In genomic region chr11:68938088-68938487, GRCh38 we compare ENCODE assay signal across 28 cellular contexts. TPM values are rescaled to one million over a fixed set of nuclear protein-coding genes. Genes with fewer than 3 reads are reported as not detected.
DNase-seq lines count a peak whose midpoint lies in the region; ATAC-seq and TF ChIP-seq lines count a peak whose summit lies in the region.
"Had no signal": no experiment of that assay in that cellular context is flagged by ENCODE, and none has a peak within 500 bp of the region (broad histone marks: within the 10 kb centered on the region; RNA-seq: fewer than 3 reads in every experiment).

No MANE protein-coding gene starts in this region.

- peaks cover 14% of the 10 kb centered on the region; the same call in 1 of the 2 replicates for H3K36me3 Mint-ChIP-seq in WTC11
- H3K36me3 Mint-ChIP-seq: IgD-negative memory B cell had no signal

- H2AK5ac ChIP-seq in mesenchymal stem cell (ENCODE audit: low read length, severe bottlenecking), result no peak overlapping the region

- POLR2A ChIA-PET in WTC11 (lab: Charles Lee), result no interaction called here

- TF ChIP-seq EP300 in esophagus muscularis mucosa (IDR thresholded peaks at IDR 0.05) (no peak), sigmoid colon (IDR thresholded peaks at IDR 0.05) (no peak)

- H3K36me3 ChIP-seq in H7 (replicated peaks; ENCODE audit: control insufficient read depth, insufficient read depth, low read length), result peaks cover 20% of the 10 kb centered on the region
- H3K36me3 ChIP-seq in esophagus muscularis mucosa, result peaks cover 27 to 79% (median 67%) of the 10 kb centered on the region in 4 donors
- peaks cover 12 to 64% (median 35%) of the 10 kb centered on the region in 4 donors for H3K36me3 ChIP-seq in sigmoid colon
- H3K36me3 ChIP-seq in mesenchymal stem cell (ENCODE audit: control insufficient read depth in 1 of 2, insufficient read depth in 2 of 2, low read depth in 1 of 2, low read length in 2 of 2), result peaks cover 71 to 86% of the 10 kb centered on the region in 2 experiments

- H2BK5ac ChIP-seq in mesenchymal stem cell (ENCODE audit: low read depth, low read length, poor library complexity, severe bottlenecking), result no peak overlapping the region

- no peak overlapping the region for H3K4me3 Mint-ChIP-seq in WTC11
- H3K4me3 Mint-ChIP-seq: CD8-positive, alpha-beta T cell; IgD-negative memory B cell had no signal

- H3K79me1 ChIP-seq in mesenchymal stem cell (replicated peaks; ENCODE audit: low read length, poor library complexity, severe bottlenecking), result no peaks in the 10 kb centered on the region

- WGBS in esophagus muscularis mucosa, result 96% methylated on average over 10 of the region's 18 CpGs
- WGBS in sigmoid colon, 2 donors, result 90 to 91% methylated on average over 18 of the region's 18 CpGs
- WGBS in mesenchymal stem cell, result 98% methylated on average over 18 of the region's 18 CpGs

- H3K9ac ChIP-seq in mesenchymal stem cell (ENCODE audit: low read length), result no peak overlapping the region

- no peak overlapping the region for H2AFZ ChIP-seq in mesenchymal stem cell (ENCODE audit: low read depth, low read length)

- H3K4me1 Mint-ChIP-seq in WTC11, result no peaks in the 10 kb centered on the region
- H3K4me1 Mint-ChIP-seq: IgD-negative memory B cell had no signal

- no peak for ATAC-seq in WTC11
- ATAC-seq: CD8-positive, alpha-beta T cell; Panc1; SK-N-SH treated with all-trans-retinoic acid at 6 μM for 48 hours had no signal

- H3K4me3 ChIP-seq in H7 (ENCODE audit: insufficient read depth, low read depth, low read length) (no peak overlapping the region), esophagus muscularis mucosa (no peak overlapping the region), sigmoid colon (no peak overlapping the region), mesenchymal stem cell (ENCODE audit: insufficient read depth in 1 of 2, low read depth in 1 of 2, low read length in 2 of 2) (no peak overlapping the region)
- H3K4me3 ChIP-seq: SJCRH30 had no signal

- H3K23ac ChIP-seq in mesenchymal stem cell (ENCODE audit: low read length in 2 of 2), result no peak overlapping the region

- TF ChIP-seq CTCF in WTC11 (IDR thresholded peaks at IDR 0.05) (no peak), esophagus muscularis mucosa (IDR thresholded peaks at IDR 0.05) (no peak), sigmoid colon (IDR thresholded peaks at IDR 0.05) (no peak)

- H3K18ac ChIP-seq in mesenchymal stem cell (ENCODE audit: low read depth in 1 of 2, low read length in 2 of 2), result no peak overlapping the region

- H3K27ac Mint-ChIP-seq in WTC11, result peak overlapping the region; percentile 75; the same call in 1 of the 2 replicates
- H3K27ac Mint-ChIP-seq: CD8-positive, alpha-beta T cell; IgD-negative memory B cell had no signal

- no peaks in the 10 kb centered on the region for H3K9me3 Mint-ChIP-seq in WTC11
- H3K9me3 Mint-ChIP-seq: CD8-positive, alpha-beta T cell; IgD-negative memory B cell had no signal

- H3K4me2 ChIP-seq in mesenchymal stem cell (ENCODE audit: low read length, poor library complexity, severe bottlenecking), result no peak overlapping the region

- CTCF ChIA-PET in WTC11 (lab: Charles Lee), result no interaction called here

- intact Hi-C loops in esophagus muscularis mucosa (cut with DNase I) (no loop called here), sigmoid colon (cut with DNase I) (no loop called here)

- no peak overlapping the region for H3K14ac ChIP-seq in mesenchymal stem cell (ENCODE audit: low read length in 2 of 2)

- no peak overlapping the region for H2BK120ac ChIP-seq in mesenchymal stem cell (ENCODE audit: low read depth, low read length)

- H4K8ac ChIP-seq in mesenchymal stem cell (ENCODE audit: low read length), result no peak overlapping the region

- H3K27me3 ChIP-seq in H7 (ENCODE audit: control insufficient read depth, insufficient read depth, low read length) (no peaks in the 10 kb centered on the region), esophagus muscularis mucosa (no peaks in the 10 kb centered on the region), sigmoid colon (no peaks in the 10 kb centered on the region), mesenchymal stem cell (ENCODE audit: control insufficient read depth in 1 of 2, insufficient read depth in 1 of 2, low read length in 2 of 2) (no peaks in the 10 kb centered on the region)
- H3K27me3 ChIP-seq: SJCRH30 had no signal

- peaks cover 3 to 100% (median 92%) of the 10 kb centered on the region in 4 donors for H3K4me1 ChIP-seq in esophagus muscularis mucosa
- H3K4me1 ChIP-seq in sigmoid colon, result peaks cover 0 to 85% (median 74%) of the 10 kb centered on the region in 4 donors
- H3K4me1 ChIP-seq in mesenchymal stem cell (ENCODE audit: control insufficient read depth, insufficient read depth, low read depth, low read length), result peaks cover 3% of the 10 kb centered on the region
- H3K4me1 ChIP-seq: Caco-2, SJCRH30 had no signal

- H3K9me3 ChIP-seq in esophagus muscularis mucosa (no peaks in the 10 kb centered on the region), sigmoid colon (no peaks in the 10 kb centered on the region), mesenchymal stem cell (ENCODE audit: control insufficient read depth, low read length) (no peaks in the 10 kb centered on the region)
- H3K9me3 ChIP-seq: Caco-2, SJCRH30 had no signal

- DNase-seq in H7 (peak; percentile 25), WTC11 (ENCODE audit: low spot score) (no peak), esophagus muscularis mucosa (ENCODE audit: extremely low spot score) (no peak), sigmoid colon (no peak), mesenchymal stem cell (no peak)
- DNase-seq in activated naive CD4-positive, alpha-beta T cell treated with Interleukin-2 at 50 U/mL for 16 hours, result no peak
- no peak for DNase-seq in activated naive CD4-positive, alpha-beta T cell (lab: John Stamatoyannopoulos, UW)
- DNase-seq: Caco-2; CD8-positive, alpha-beta T cell; DMS 273 treated with DMSO at 0.1 percent for 48 hours; DMS79; EL; GF-D8; GOT3; HCEC 1CT; NCI-H1048; NCI-H1417; NCI-H1694; NCI-H2029 treated with DMSO at 0.1 percent for 48 hours; NCI-H446 treated with DMSO at 0.1 percent for 48 hours; NCI-H69; SJCRH30 had no signal

- H2BK15ac ChIP-seq in mesenchymal stem cell (ENCODE audit: low read depth, poor library complexity, severe bottlenecking), result no peak overlapping the region

- no peak overlapping the region for H2BK12ac ChIP-seq in mesenchymal stem cell (ENCODE audit: low read length in 2 of 2)

- H3K27me3 Mint-ChIP-seq in WTC11 (ENCODE audit: low read depth), result no peaks in the 10 kb centered on the region
- H3K27me3 Mint-ChIP-seq: IgD-negative memory B cell had no signal

- H3K4ac ChIP-seq in mesenchymal stem cell (ENCODE audit: low read depth in 1 of 2, low read length in 2 of 2), result no peak overlapping the region

- no peak overlapping the region for H4K91ac ChIP-seq in mesenchymal stem cell (ENCODE audit: low read length)

- TF ChIP-seq POLR2A in esophagus muscularis mucosa (IDR thresholded peaks at IDR 0.05; ENCODE audit: low read depth), result no peak
- no peak for TF ChIP-seq POLR2A in sigmoid colon (IDR thresholded peaks at IDR 0.05)

- H3K27ac ChIP-seq in esophagus muscularis mucosa (replicated peaks in 1 of 4), result peak overlapping the region; percentile 93 to 94 (median 94)
- peak overlapping the region; percentile 90 to 94 (median 92) for H3K27ac ChIP-seq in sigmoid colon
- H3K27ac ChIP-seq in mesenchymal stem cell (ENCODE audit: low read length, poor library complexity, severe bottlenecking), result no peak overlapping the region
- H3K27ac ChIP-seq: RWPE1, SJCRH30 had no signal

TF ChIP-seq in WTC11, 78 proteins besides CTCF, POLR2A, EP300 and RAD21 (continues in another document):
- TF ChIP-seq ERG (CRISPR knock-in tag; IDR thresholded peaks at IDR 0.05), result no peak
- TF ChIP-seq RELA (CRISPR knock-in tag; IDR thresholded peaks at IDR 0.05; ENCODE audit: borderline replicate concordance), result no peak

RNA-seq across cellular contexts. Expression of gene IGHMBP2, which starts 34.4 kb away (rescaled TPM):
- total RNA-seq in H7 (2014; rRNA removed; shearing (Covaris generic)), result 19.1 and 22.8 TPM in 2 replicates
- total RNA-seq in WTC11 (2021) (17.8 to 22.5 TPM (median 19.3 TPM) in 3 replicates), esophagus muscularis mucosa (10 to 100 TPM; 11.6 to 30.8 (median 28.0) TPM), sigmoid colon (10 to 100 TPM; 12.2 to 41.3 (median 30.4) TPM)
- 10 to 100 TPM in 1 of 3 donors, 1 to 10 TPM in 2; 5.4 to 15.7 (median 8.1) TPM for polyA plus RNA-seq in sigmoid colon
- polyA plus RNA-seq in mesenchymal stem cell (2013, experiment 1 of 2), result 5.9 TPM
- 5.1 TPM for polyA plus RNA-seq in mesenchymal stem cell (2013, experiment 2 of 2)

RNA-seq across cellular contexts. Expression of gene MRPL21, which starts 34.5 kb away (rescaled TPM):
- 70.0 and 108 TPM in 2 replicates for total RNA-seq in H7 (2014; rRNA removed; shearing (Covaris generic))
- 80.1 to 83.6 TPM (median 82.3 TPM) in 3 replicates for total RNA-seq in WTC11 (2021)
- 10 to 100 TPM; 47.2 to 66.2 (median 51.2) TPM for total RNA-seq in esophagus muscularis mucosa
- total RNA-seq in sigmoid colon, result 10 to 100 TPM; 53.7 to 99.1 (median 67.5) TPM
- polyA plus RNA-seq in sigmoid colon, result 100 to 1,000 TPM; 107 to 134 (median 124) TPM
- polyA plus RNA-seq in mesenchymal stem cell (2013, experiment 1 of 2), result 71.6 TPM
- 69.8 TPM for polyA plus RNA-seq in mesenchymal stem cell (2013, experiment 2 of 2)

RNA-seq across cellular contexts. Expression of gene MRGPRD, which starts 42.7 kb away (rescaled TPM):
- total RNA-seq in H7 (2014; rRNA removed; shearing (Covaris generic)), result not detected in 2 replicates
- not detected in 3 replicates for total RNA-seq in WTC11 (2021)
- 1 to 10 TPM in 1 of 4 donors, under 1 TPM in 2, not detected in 1; 0.32 to 2.5 (median 0.66) TPM for total RNA-seq in esophagus muscularis mucosa
- total RNA-seq in sigmoid colon, result 1 to 10 TPM in 3 of 4 donors, not detected in 1; 1.9 to 2.2 (median 2.1) TPM
- polyA plus RNA-seq in sigmoid colon, result not detected
- not detected for polyA plus RNA-seq in mesenchymal stem cell (2013, experiment 1 of 2)
- not detected for polyA plus RNA-seq in mesenchymal stem cell (2013, experiment 2 of 2)
- total RNA-seq: A673; Caco-2; CD8-positive, alpha-beta T cell; OCI-LY7; SJCRH30 had no signal
- polyA plus RNA-seq: IgD-negative memory B cell had no signal
